In the genomic region with DNA sequence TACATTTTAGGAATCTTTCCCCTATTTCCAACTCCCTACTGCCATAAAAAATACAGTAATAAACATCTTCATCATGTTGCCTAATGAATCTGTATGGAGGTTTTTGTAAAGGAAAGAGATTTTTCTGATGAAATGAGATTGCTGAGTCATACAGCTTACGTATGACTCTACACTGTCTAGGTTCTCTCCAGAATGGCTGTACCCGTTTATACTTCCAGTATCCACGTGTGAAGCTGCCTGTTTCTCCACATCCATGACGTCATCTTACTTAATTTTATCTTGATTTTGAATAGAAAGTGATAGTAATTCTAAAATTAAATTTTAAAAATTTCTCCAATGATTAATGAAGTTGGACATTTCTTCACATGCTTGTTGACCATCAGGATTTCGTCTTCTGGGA, we compare ENCODE assay signal across 15 cellular contexts.
DNase-seq lines count a peak whose midpoint lies in the region; ATAC-seq, FAIRE-seq and TF ChIP-seq lines count a peak whose summit lies in the region.
"Had no signal": no experiment of that assay in that cellular context is flagged by ENCODE, and none has a peak within 500 bp of the region (broad histone marks: within the 10 kb centered on the region; RNA-seq: fewer than 3 reads in every experiment).

No MANE protein-coding gene starts in this region.

- peak; percentile 44 for FAIRE-seq in K562 (lab: Jason Lieb, UNC)

- H3K4me1 Mint-ChIP-seq in CD14-positive monocyte, result no peaks in the 10 kb centered on the region

- POLR2A ChIA-PET in K562 (lab: Yijun Ruan, JAX), result interaction anchor here (0.6 kb wide), 1 partner anchor 196 kb away, joined by 3 read pairs; no protein-coding TSS in a partner anchor

- H3K36me3 ChIP-seq in K562 (ENCODE audit: control insufficient read depth, insufficient read depth, low read length), result peaks cover 42% of the 10 kb centered on the region
- H3K36me3 ChIP-seq in WERI-Rb-1, result no peaks in the 10 kb centered on the region

- no peaks in the 10 kb centered on the region for H3K9me1 ChIP-seq in K562 (ENCODE audit: control insufficient read depth, insufficient read depth, low read length)

- peaks cover 0 to 5% (median 0%) of the 10 kb centered on the region in 7 donors for H3K9me3 Mint-ChIP-seq in CD14-positive monocyte

- WGBS in K562 (ENCODE audit: insufficient coverage, low coverage, missing lambda C conversion rate), result 52% methylated on average over 5 of the region's 5 CpGs

- no peaks in the 10 kb centered on the region for H3K36me3 Mint-ChIP-seq in CD14-positive monocyte

- CTCF ChIA-PET in K562 (lab: Yijun Ruan, JAX; ENCODE audit: low intra/inter-chr PET ratio), result no interaction called here

- H3K4me3 Mint-ChIP-seq in CD14-positive monocyte, result no peak overlapping the region

- peak; percentile 10 for DNase-seq in AG08396 (ENCODE audit: low spot score)
- DNase-seq in M059J (ENCODE audit: low read depth), result peak; percentile 5
- peak in 3 of 4 experiments; percentile 24 to 27 (median 27) for DNase-seq in K562 (ENCODE audit: extremely low read depth in 1 of 4, low spot score in 3 of 4)
- DNase-seq in foreskin keratinocyte, result peak; percentile 1 to 5
- DNase-seq in CD14-positive monocyte (ENCODE audit: low spot score), result no peak
- no peak for DNase-seq in activated CD4-positive, CD25-positive, alpha-beta regulatory T cell treated with anti-CD3 and anti-CD28 coated beads, Interleukin-2, amount 50 U/mL, for 72 hours
- DNase-seq in WERI-Rb-1, result no peak
- DNase-seq: activated CD8-positive, alpha-beta memory T cell treated with anti-CD3 and anti-CD28 coated beads, Interleukin-2, amount 50 U/mL, for 4 hours; esophagus squamous epithelium; KBM-7; NCI-H446 treated with DMSO at 0.1 percent for 48 hours; stimulated activated CD4-positive, alpha-beta T cell treated with anti-CD3 and anti-CD28 coated beads, Interleukin-12 subunit alpha, Interleukin-12 subunit beta, amount 100 ng/mL, for 4 hours had no signal

- ATAC-seq in K562 (peak; percentile 82), foreskin keratinocyte (peak; percentile 29), HG02938 (IDR thresholded peaks at IDR 0.05; ENCODE audit: unreplicated experiment) (no peak)

- TF ChIP-seq CTCF in K562 (IDR thresholded peaks at IDR 0.05 in 2 of 3, conservative IDR thresholded peaks at IDR 0.05 in 1 of 3; ENCODE audit: insufficient read depth in 2 of 3, low read depth in 1 of 3, low read length in 3 of 3), result no peak
- TF ChIP-seq CTCF in foreskin keratinocyte (conservative IDR thresholded peaks at IDR 0.05), result no peak
- TF ChIP-seq CTCF in CD14-positive monocyte (IDR thresholded peaks at IDR 0.05), result no peak
- no peak for TF ChIP-seq CTCF in WERI-Rb-1 (IDR thresholded peaks at IDR 0.05; ENCODE audit: low read depth, low read length)

- no peak overlapping the region for H3K4me2 ChIP-seq in K562 (ENCODE audit: insufficient read depth, low read length)

- H3K4me1 ChIP-seq in K562 (replicated peaks in 1 of 2; ENCODE audit: control insufficient read depth in 2 of 2, insufficient read depth in 2 of 2, low read length in 2 of 2) (no peaks in the 10 kb centered on the region), foreskin keratinocyte (no peaks in the 10 kb centered on the region)
- H3K4me1 ChIP-seq: ascending aorta, esophagus squamous epithelium had no signal

- H3K27ac ChIP-seq in K562 (ENCODE audit: extremely low read depth, low read depth, low read length), result no peak overlapping the region
- H3K27ac ChIP-seq in foreskin keratinocyte, result no peak overlapping the region
- H3K27ac ChIP-seq in WERI-Rb-1, result no peak overlapping the region
- H3K27ac ChIP-seq: ascending aorta, esophagus squamous epithelium had no signal

- in situ Hi-C loops in K562 (cut with MboI), result no loop called here

- no TSS peak for BruUV-seq in K562 (replicated peaks; lab: Mats Ljungman, UMichigan)

- no peak for TF ChIP-seq RAD21 in K562 (CRISPR knock-in tag; conservative IDR thresholded peaks at IDR 0.05 in 1 of 2, IDR thresholded peaks at IDR 0.05 in 1 of 2)

- no peaks in the 10 kb centered on the region for H4K20me1 ChIP-seq in K562 (replicated peaks; ENCODE audit: control insufficient read depth, insufficient read depth, low read length)

- no peak for TF ChIP-seq EP300 in K562 (IDR thresholded peaks at IDR 0.05; ENCODE audit: low read length)

- no peak overlapping the region for H2AFZ ChIP-seq in K562 (ENCODE audit: low read depth, low read length)

- intact Hi-C loops in K562 (cut with micrococcal nuclease), result no loop called here
- intact Hi-C loops in CD14-positive monocyte (cut with micrococcal nuclease), result no loop called here

- no peak overlapping the region for H3K4me3 ChIP-seq in K562
- H3K4me3 ChIP-seq in WERI-Rb-1 (ENCODE audit: low read depth, low read length), result no peak overlapping the region
- H3K4me3 ChIP-seq: ascending aorta, esophagus squamous epithelium had no signal

- H3K27ac Mint-ChIP-seq in CD14-positive monocyte, result no peak overlapping the region
- H3K27ac Mint-ChIP-seq: progenitor cell of endocrine pancreas had no signal

- H3K27me3 ChIP-seq in K562 (ENCODE audit: control insufficient read depth in 2 of 2, insufficient read depth in 2 of 2, low read length in 2 of 2), result no peaks in the 10 kb centered on the region
- no peaks in the 10 kb centered on the region for H3K27me3 ChIP-seq in foreskin keratinocyte
- no peaks in the 10 kb centered on the region for H3K27me3 ChIP-seq in WERI-Rb-1 (ENCODE audit: insufficient read depth, low read depth, severe bottlenecking)
- H3K27me3 ChIP-seq: ascending aorta, esophagus squamous epithelium had no signal

- no peak overlapping the region for H3K9ac ChIP-seq in K562 (ENCODE audit: insufficient read depth in 1 of 2, low read depth in 2 of 2, low read length in 2 of 2)

- no peaks in the 10 kb centered on the region for H3K79me2 ChIP-seq in K562 (ENCODE audit: control insufficient read depth, insufficient read depth, low read length)

- H3K9me3 ChIP-seq in K562 (replicated peaks; ENCODE audit: control insufficient read depth, insufficient read depth, low read depth, low read length) (no peaks in the 10 kb centered on the region), WERI-Rb-1 (ENCODE audit: severe bottlenecking) (no peaks in the 10 kb centered on the region)
- H3K9me3 ChIP-seq: ascending aorta, esophagus squamous epithelium had no signal

- no peak for TF ChIP-seq POLR2A in K562 (conservative IDR thresholded peaks at IDR 0.05)

- H3K27me3 Mint-ChIP-seq in CD14-positive monocyte (ENCODE audit: low read depth in 3 of 3), result no peaks in the 10 kb centered on the region
- H3K27me3 Mint-ChIP-seq: progenitor cell of endocrine pancreas had no signal

TF ChIP-seq in K562, 482 proteins besides CTCF, POLR2A, EP300 and RAD21 (continues in another document):
- TF ChIP-seq, protein P1, sequence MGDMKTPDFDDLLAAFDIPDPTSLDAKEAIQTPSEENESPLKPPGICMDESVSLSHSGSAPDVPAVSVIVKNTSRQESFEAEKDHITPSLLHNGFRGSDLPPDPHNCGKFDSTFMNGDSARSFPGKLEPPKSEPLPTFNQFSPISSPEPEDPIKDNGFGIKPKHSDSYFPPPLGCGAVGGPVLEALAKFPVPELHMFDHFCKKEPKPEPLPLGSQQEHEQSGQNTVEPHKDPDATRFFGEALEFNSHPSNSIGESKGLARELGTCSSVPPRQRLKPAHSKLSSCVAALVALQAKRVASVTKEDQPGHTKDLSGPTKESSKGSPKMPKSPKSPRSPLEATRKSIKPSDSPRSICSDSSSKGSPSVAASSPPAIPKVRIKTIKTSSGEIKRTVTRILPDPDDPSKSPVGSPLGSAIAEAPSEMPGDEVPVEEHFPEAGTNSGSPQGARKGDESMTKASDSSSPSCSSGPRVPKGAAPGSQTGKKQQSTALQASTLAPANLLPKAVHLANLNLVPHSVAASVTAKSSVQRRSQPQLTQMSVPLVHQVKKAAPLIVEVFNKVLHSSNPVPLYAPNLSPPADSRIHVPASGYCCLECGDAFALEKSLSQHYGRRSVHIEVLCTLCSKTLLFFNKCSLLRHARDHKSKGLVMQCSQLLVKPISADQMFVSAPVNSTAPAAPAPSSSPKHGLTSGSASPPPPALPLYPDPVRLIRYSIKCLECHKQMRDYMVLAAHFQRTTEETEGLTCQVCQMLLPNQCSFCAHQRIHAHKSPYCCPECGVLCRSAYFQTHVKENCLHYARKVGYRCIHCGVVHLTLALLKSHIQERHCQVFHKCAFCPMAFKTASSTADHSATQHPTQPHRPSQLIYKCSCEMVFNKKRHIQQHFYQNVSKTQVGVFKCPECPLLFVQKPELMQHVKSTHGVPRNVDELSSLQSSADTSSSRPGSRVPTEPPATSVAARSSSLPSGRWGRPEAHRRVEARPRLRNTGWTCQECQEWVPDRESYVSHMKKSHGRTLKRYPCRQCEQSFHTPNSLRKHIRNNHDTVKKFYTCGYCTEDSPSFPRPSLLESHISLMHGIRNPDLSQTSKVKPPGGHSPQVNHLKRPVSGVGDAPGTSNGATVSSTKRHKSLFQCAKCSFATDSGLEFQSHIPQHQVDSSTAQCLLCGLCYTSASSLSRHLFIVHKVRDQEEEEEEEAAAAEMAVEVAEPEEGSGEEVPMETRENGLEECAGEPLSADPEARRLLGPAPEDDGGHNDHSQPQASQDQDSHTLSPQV (IDR thresholded peaks at IDR 0.05), result peak; percentile 43; the same call in 1 of the 2 replicates
- no peak for TF ChIP-seq CHD2 (IDR thresholded peaks at IDR 0.05; ENCODE audit: low read depth, low read length)
- no peak for TF ChIP-seq SMAD3 (CRISPR knock-in tag; conservative IDR thresholded peaks at IDR 0.05)
- no peak for TF ChIP-seq SREBF2 (CRISPR knock-in tag; IDR thresholded peaks at IDR 0.05)
- TF ChIP-seq TAF9B (IDR thresholded peaks at IDR 0.05; ENCODE audit: partially characterized antibody), result no peak
- no peak for TF ChIP-seq SRSF9 (IDR thresholded peaks at IDR 0.05; ENCODE audit: borderline replicate concordance, low read depth, low read length)
- TF ChIP-seq KDM1A (IDR thresholded peaks at IDR 0.05), result 0 out of 4 replicates have a peak, but pooled peaks of 1 of the 2 experiments have one; percentile 15
- TF ChIP-seq, protein P2, sequence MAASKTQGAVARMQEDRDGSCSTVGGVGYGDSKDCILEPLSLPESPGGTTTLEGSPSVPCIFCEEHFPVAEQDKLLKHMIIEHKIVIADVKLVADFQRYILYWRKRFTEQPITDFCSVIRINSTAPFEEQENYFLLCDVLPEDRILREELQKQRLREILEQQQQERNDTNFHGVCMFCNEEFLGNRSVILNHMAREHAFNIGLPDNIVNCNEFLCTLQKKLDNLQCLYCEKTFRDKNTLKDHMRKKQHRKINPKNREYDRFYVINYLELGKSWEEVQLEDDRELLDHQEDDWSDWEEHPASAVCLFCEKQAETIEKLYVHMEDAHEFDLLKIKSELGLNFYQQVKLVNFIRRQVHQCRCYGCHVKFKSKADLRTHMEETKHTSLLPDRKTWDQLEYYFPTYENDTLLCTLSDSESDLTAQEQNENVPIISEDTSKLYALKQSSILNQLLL (CRISPR knock-in tag; IDR thresholded peaks at IDR 0.05; ENCODE audit: borderline replicate concordance), result no peak
- no peak for TF ChIP-seq CBX3 (IDR thresholded peaks at IDR 0.05; ENCODE audit: borderline replicate concordance in 1 of 2, low read length in 2 of 2)
- TF ChIP-seq, protein P3, sequence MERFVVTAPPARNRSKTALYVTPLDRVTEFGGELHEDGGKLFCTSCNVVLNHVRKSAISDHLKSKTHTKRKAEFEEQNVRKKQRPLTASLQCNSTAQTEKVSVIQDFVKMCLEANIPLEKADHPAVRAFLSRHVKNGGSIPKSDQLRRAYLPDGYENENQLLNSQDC (CRISPR knock-in tag; IDR thresholded peaks at IDR 0.05), result no peak
- TF ChIP-seq SETDB1 (IDR thresholded peaks at IDR 0.05; ENCODE audit: low read length), result no peak

Comparison
In these comparisons a context has a peak if more than half of its experiments do, and no peak if none do; other contexts are left out.
1. DNase-seq: peak in AG08396 (single experiment), M059J (single experiment), K562 (3 of 4) and foreskin keratinocyte (2 of 2); none in CD14-positive monocyte (single experiment), activated CD4-positive, CD25-positive, alpha-beta regulatory T cell treated with anti-CD3 and anti-CD28 coated beads, Interleukin-2, amount 50 U/mL, for 72 hours (single experiment) and WERI-Rb-1 (single experiment).